8 cellular contexts compared by ENCODE assay signal in the genomic region with DNA sequence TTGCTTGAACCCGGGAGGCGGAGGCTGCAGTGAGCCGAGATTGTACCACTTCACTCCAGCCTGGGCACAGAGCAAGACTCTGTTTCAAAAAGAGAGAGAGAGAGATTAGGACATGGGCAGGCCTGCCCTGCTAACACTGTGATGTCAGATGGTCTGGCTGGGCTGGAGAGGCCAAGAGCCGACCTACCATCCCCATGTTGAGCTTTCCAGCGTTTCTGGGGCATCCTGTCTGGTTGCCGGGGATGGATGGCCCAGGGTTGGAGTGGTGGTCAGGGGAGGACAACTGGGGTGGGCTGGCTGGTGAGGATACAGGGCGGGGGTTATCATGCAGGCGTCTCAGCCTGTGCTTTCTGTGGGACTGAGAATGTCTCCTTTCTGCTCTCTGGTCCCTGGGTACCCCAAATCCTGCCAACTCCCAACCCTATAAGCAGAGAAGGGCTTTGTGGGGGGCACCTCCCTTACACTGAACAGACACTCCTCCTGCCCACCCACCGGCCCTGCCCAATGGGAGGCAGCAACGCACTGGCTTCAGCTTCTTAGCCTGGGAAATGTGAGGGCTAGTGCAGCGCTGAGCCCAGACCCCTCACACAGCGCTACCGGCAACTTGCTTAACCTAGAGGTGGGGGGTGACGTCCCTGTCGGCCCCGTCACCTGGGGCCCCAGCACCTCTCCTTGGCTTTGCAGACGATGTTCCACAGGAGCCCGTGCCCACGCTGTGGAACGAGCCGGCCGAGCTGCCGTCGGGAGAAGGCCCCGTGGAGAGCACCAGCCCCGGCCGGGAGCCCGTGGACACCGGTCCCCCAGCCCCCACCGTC. TPM values are rescaled to one million over a fixed set of nuclear protein-coding genes. Genes with fewer than 3 reads are reported as not detected.
DNase-seq lines count a peak whose midpoint lies in the region; ATAC-seq, FAIRE-seq and TF ChIP-seq lines count a peak whose summit lies in the region.

No MANE protein-coding gene starts in this region.

- H3K4me1 ChIP-seq in GM12878 (ENCODE audit: control insufficient read depth, insufficient read depth, low read length) (no peaks in the 10 kb centered on the region), right lobe of liver (peaks cover 0 to 28% (median 7%) of the 10 kb centered on the region in 4 donors), urinary bladder (ENCODE audit: insufficient read depth) (no peaks in the 10 kb centered on the region)

- no peaks in the 10 kb centered on the region for H3K9me3 Mint-ChIP-seq in activated naive CD4-positive, alpha-beta T cell treated with anti-CD3 and anti-CD28 coated beads, Interleukin-2, amount 50 U/mL, for 24 hours

- TF ChIP-seq RAD21 in GM12878 (IDR thresholded peaks at IDR 0.05; ENCODE audit: insufficient read depth, low read depth, low read length), result no peak

- H3K9ac ChIP-seq in GM12878 (ENCODE audit: control insufficient read depth, insufficient read depth, low read length), result no peak overlapping the region

- 38% methylated on average over 24 of the region's 30 CpGs for WGBS in GM12878 (ENCODE audit: insufficient coverage, insufficient replicate concordance, low lambda C conversion rate, missing lambda C conversion rate)
- 25% methylated on average over 13 of the region's 30 CpGs for WGBS in right lobe of liver (ENCODE audit: insufficient coverage, low coverage, low lambda C conversion rate, missing lambda C conversion rate)
- WGBS in urinary bladder, result 25% methylated on average over 30 of the region's 30 CpGs

- H3K27ac Mint-ChIP-seq in activated naive CD4-positive, alpha-beta T cell treated with anti-CD3 and anti-CD28 coated beads, Interleukin-2, amount 50 U/mL, for 24 hours, result no peak overlapping the region

- no peaks in the 10 kb centered on the region for H4K20me1 ChIP-seq in GM12878 (ENCODE audit: control insufficient read depth, insufficient read depth)

- in situ Hi-C loops in GM12878 (cut with MboI), result no loop called here

- H3K27me3 ChIP-seq in GM12878 (replicated peaks in 1 of 2; ENCODE audit: control insufficient read depth in 2 of 2, insufficient read depth in 2 of 2, low read length in 1 of 2) (no peaks in the 10 kb centered on the region; a peak in 1 of 4 replicates), right lobe of liver (no peaks in the 10 kb centered on the region)

- H3K4me3 Mint-ChIP-seq in activated naive CD4-positive, alpha-beta T cell treated with anti-CD3 and anti-CD28 coated beads, Interleukin-2, amount 50 U/mL, for 24 hours, result peak overlapping the region; percentile 23

- SMC1A ChIA-PET in GM12878 (lab: Charles Lee; ENCODE audit: uncharacterized antibody, unreplicated experiment), result no interaction called here

- no peak for FAIRE-seq in GM12878 (lab: Jason Lieb, UNC)

- H3K36me3 ChIP-seq in GM12878 (ENCODE audit: control insufficient read depth in 2 of 2, insufficient read depth in 2 of 2, low read length in 1 of 2), result no peaks in the 10 kb centered on the region; a peak in 1 of 4 replicates
- H3K36me3 ChIP-seq in right lobe of liver, result no peaks in the 10 kb centered on the region
- no peaks in the 10 kb centered on the region for H3K36me3 ChIP-seq in urinary bladder (ENCODE audit: insufficient read depth)

- no peaks in the 10 kb centered on the region for H3K79me2 ChIP-seq in GM12878 (ENCODE audit: control insufficient read depth, insufficient read depth, low read length)

- no TSS peak for BruUV-seq in GM12878 (replicated peaks; lab: Mats Ljungman, UMichigan)

- no peak for DNase-seq in activated naive CD4-positive, alpha-beta T cell (lab: John Stamatoyannopoulos, UW)
- no peak for DNase-seq in GM12878 (ENCODE audit: low read depth, low spot score)
- peak in 1 of 3 donors; percentile 53 for DNase-seq in right lobe of liver
- no peak for DNase-seq in UCSD-AML1 (lab: John Stamatoyannopoulos, UW; ENCODE audit: unreplicated experiment)
- DNase-seq in stimulated activated CD4-positive, alpha-beta T cell treated with anti-CD3 and anti-CD28 coated beads, Interleukin-4, amount 100 ng/mL, for 24 hours, result no peak

- H3K36me3 Mint-ChIP-seq in activated naive CD4-positive, alpha-beta T cell treated with anti-CD3 and anti-CD28 coated beads, Interleukin-2, amount 50 U/mL, for 24 hours, result no peaks in the 10 kb centered on the region

- H3K4me2 ChIP-seq in GM12878 (ENCODE audit: control insufficient read depth, insufficient read depth), result 0 out of 2 replicates have a peak overlapping the region, but pooled peaks have one; percentile 3

- RAD21 ChIA-PET in GM12878 (lab: Charles Lee; ENCODE audit: unreplicated experiment), result no interaction called here

- H3K27me3 Mint-ChIP-seq in activated naive CD4-positive, alpha-beta T cell treated with anti-CD3 and anti-CD28 coated beads, Interleukin-2, amount 50 U/mL, for 24 hours, result peaks cover 13% of the 10 kb centered on the region

- TF ChIP-seq EP300 in GM12878 (IDR thresholded peaks at IDR 0.05; ENCODE audit: borderline replicate concordance in 1 of 2, control insufficient read depth in 1 of 2, low read depth in 2 of 2, low read length in 2 of 2), result no peak

- no peak overlapping the region for H2AFZ ChIP-seq in GM12878 (ENCODE audit: control insufficient read depth, low read depth, low read length)

- H3K27ac ChIP-seq in GM12878 (ENCODE audit: control insufficient read depth, insufficient read depth) (no peak overlapping the region), right lobe of liver (peak overlapping the region; percentile 60 to 89 (median 80)), urinary bladder (ENCODE audit: low read depth) (no peak overlapping the region)

- ATAC-seq in GM12878 (no peak), right lobe of liver (peak; percentile 12 to 36 (median 15)), GM19035 (IDR thresholded peaks at IDR 0.05; ENCODE audit: unreplicated experiment) (no peak)

- intact Hi-C loops in GM12878 (cut with micrococcal nuclease; ENCODE audit: unreplicated experiment) (no loop called here), right lobe of liver (cut with DNase I) (no loop called here)

- TF ChIP-seq POLR2A in GM12878 (IDR thresholded peaks at IDR 0.05; ENCODE audit: low read depth, low read length) (no peak), right lobe of liver (IDR thresholded peaks at IDR 0.05) (no peak)

- no peak for TF ChIP-seq CTCF in GM12878 (IDR thresholded peaks at IDR 0.05 in 2 of 3, conservative IDR thresholded peaks at IDR 0.05 in 1 of 3; ENCODE audit: control insufficient read depth in 2 of 3, extremely low read depth in 1 of 3, insufficient read depth in 1 of 3, low read depth in 3 of 3, low read length in 3 of 3)
- no peak for TF ChIP-seq CTCF in right lobe of liver (IDR thresholded peaks at IDR 0.05)

- H3K4me3 ChIP-seq in GM12878 (peak overlapping the region; percentile 36; the same call in 1 of the 2 replicates), right lobe of liver (peak overlapping the region; percentile 49 to 72 (median 62)), urinary bladder (ENCODE audit: low read depth, low read length) (peak overlapping the region; percentile 39)

- H3K9me3 ChIP-seq in GM12878 (replicated peaks; ENCODE audit: control insufficient read depth, insufficient read depth, low read length) (no peaks in the 10 kb centered on the region), right lobe of liver (no peaks in the 10 kb centered on the region)

- POLR2A ChIA-PET in GM12878 (lab: Charles Lee), result no interaction called here

- CTCF ChIA-PET in GM12878 (lab: Yijun Ruan, JAX), result no interaction called here

- H3K4me1 Mint-ChIP-seq in activated naive CD4-positive, alpha-beta T cell treated with anti-CD3 and anti-CD28 coated beads, Interleukin-2, amount 50 U/mL, for 24 hours, result no peaks in the 10 kb centered on the region

TF ChIP-seq in GM12878, 131 proteins besides CTCF, POLR2A, EP300 and RAD21 (continues in another document):
- TF ChIP-seq EGR1 (IDR thresholded peaks at IDR 0.05; ENCODE audit: borderline replicate concordance in 1 of 2, low read depth in 2 of 2, low read length in 2 of 2) (no peak), NFIC (IDR thresholded peaks at IDR 0.05; ENCODE audit: low read depth, low read length) (no peak), PAX5 (IDR thresholded peaks at IDR 0.05; ENCODE audit: borderline replicate concordance, low read depth, low read length) (no peak)
- TF ChIP-seq, protein P1, sequence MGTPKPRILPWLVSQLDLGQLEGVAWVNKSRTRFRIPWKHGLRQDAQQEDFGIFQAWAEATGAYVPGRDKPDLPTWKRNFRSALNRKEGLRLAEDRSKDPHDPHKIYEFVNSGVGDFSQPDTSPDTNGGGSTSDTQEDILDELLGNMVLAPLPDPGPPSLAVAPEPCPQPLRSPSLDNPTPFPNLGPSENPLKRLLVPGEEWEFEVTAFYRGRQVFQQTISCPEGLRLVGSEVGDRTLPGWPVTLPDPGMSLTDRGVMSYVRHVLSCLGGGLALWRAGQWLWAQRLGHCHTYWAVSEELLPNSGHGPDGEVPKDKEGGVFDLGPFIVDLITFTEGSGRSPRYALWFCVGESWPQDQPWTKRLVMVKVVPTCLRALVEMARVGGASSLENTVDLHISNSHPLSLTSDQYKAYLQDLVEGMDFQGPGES (IDR thresholded peaks at IDR 0.05), result no peak
- TF ChIP-seq, protein P2, sequence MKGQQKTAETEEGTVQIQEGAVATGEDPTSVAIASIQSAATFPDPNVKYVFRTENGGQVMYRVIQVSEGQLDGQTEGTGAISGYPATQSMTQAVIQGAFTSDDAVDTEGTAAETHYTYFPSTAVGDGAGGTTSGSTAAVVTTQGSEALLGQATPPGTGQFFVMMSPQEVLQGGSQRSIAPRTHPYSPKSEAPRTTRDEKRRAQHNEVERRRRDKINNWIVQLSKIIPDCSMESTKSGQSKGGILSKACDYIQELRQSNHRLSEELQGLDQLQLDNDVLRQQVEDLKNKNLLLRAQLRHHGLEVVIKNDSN (IDR thresholded peaks at IDR 0.05; ENCODE audit: borderline replicate concordance, extremely low read length, insufficient read depth, low read depth, low read length), result no peak

RNA-seq across cellular contexts. Expression of a gene that starts 5.4 kb away (rescaled TPM):
- 2.4 and 2.8 TPM in 2 replicates for total RNA-seq in GM12878 (2013; cell fraction: nucleolus; rRNA removed)
- total RNA-seq in GM12878 (2014; rRNA removed), result 0.62 and 0.98 TPM in 2 replicates
- total RNA-seq in GM12878 (2014; rRNA removed; fragmentation: Illumina TruSeq; extraction: Trizol), result 0.04 and 0.09 TPM in 2 replicates
- 0.64 and 0.72 TPM in 2 replicates for total RNA-seq in GM12878 (2021)
- 0.08 TPM for polyA plus RNA-seq in GM12878 (2011; ENCODE audit: low read depth)
- polyA plus RNA-seq in GM12878 (2011; rRNA removed), result 0.17 and 0.27 TPM in 2 replicates
- polyA plus RNA-seq in GM12878 (2011; cell fraction: cytosol; rRNA removed), result 0.45 and 0.70 TPM in 2 replicates
- 2.7 and 4.3 TPM in 2 replicates for polyA plus RNA-seq in GM12878 (2011; cell fraction: nucleus; rRNA removed)
- polyA plus RNA-seq in GM12878 (2012), result 0.32 and 0.44 TPM in 2 replicates
- 0.07 TPM in 1 of 2 replicates, not detected in the other for polyA plus RNA-seq in GM12878 (2014; fragmentation: Illumina TruSeq; extraction: Trizol)
- not detected for polyA plus RNA-seq in GM12878 (2014; fragmentation: Nextera tagmentation; extraction: Ambion mirVana)
- polyA plus RNA-seq in GM12878 (2014; rRNA removed), result 0.74 and 0.91 TPM in 2 replicates
- not detected for polyA plus RNA-seq in GM12878 (2016; fragmentation: Nextera tagmentation; extraction: Ambion mirVana)
- 0.15 and 0.21 TPM in 2 replicates for polyA minus RNA-seq in GM12878 (2011; rRNA and poly(A)+ RNA removed)
- polyA minus RNA-seq in GM12878 (2011; cell fraction: cytosol; rRNA and poly(A)+ RNA removed), result not detected in 2 replicates
- polyA minus RNA-seq in GM12878 (2011; cell fraction: nucleus; rRNA and poly(A)+ RNA removed), result 0.73 and 1.1 TPM in 2 replicates
- total RNA-seq in right lobe of liver, result 10 to 100 TPM in 3 of 6 experiments, 1 to 10 TPM in 3; 2.0 to 14.5 (median 9.1) TPM
- total RNA-seq in urinary bladder, result 0.48 TPM
- 0.98 TPM for polyA plus RNA-seq in urinary bladder

Comparison
In these comparisons a context has a peak if more than half of its experiments do, and no peak if none do; other contexts are left out.
1. ATAC-seq: peak in right lobe of liver (4 of 4); none in GM12878 (single experiment) and GM19035 (single experiment).
2. H3K27ac ChIP-seq: peak in right lobe of liver (3 of 3); none in GM12878 (single experiment) and urinary bladder (single experiment).
3. Peak in every context shown above with its lines, with median percentiles within 50 percentile points of each other: H3K4me3 ChIP-seq.